Comparison of ENCODE assay signal across 8 cellular contexts in the genomic region with DNA sequence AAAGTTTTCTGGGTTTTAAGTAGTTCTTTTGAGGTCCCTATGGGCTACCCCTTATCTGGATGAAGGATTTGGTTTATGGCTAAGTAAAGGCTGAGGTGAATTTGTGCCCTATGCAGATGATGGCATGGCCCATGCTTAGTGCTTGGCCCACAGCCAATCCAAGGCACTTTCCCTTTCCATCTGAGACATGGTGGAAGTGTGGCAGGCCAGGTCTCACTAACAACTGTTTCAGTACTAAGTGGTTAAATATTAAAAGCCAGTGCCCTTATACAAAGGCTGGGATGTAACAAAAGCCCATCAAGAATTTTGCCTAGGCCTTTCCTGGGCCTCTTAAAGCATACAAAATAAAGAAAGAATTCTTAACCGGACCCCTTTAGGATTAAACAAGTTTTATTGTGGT. TPM values are rescaled to one million over a fixed set of nuclear protein-coding genes. Genes with fewer than 3 reads are reported as not detected.
DNase-seq lines count a peak whose midpoint lies in the region; ATAC-seq and TF ChIP-seq lines count a peak whose summit lies in the region.
"Not testable (repeated sequence)": the region's sequence is repeated elsewhere in the genome, so short reads cannot be mapped to it uniquely, and the experiment has no call there.

No MANE protein-coding gene starts in this region.

- not testable (repeated sequence) for H4K20me1 ChIP-seq in hepatocyte (ENCODE audit: insufficient read depth, poor library complexity, severe bottlenecking)

- not testable (repeated sequence) for H3K4me2 ChIP-seq in hepatocyte

- peaks cover 13% of the 10 kb centered on the region for H3K4me1 ChIP-seq in hepatocyte (ENCODE audit: insufficient read depth)
- not testable (repeated sequence) for H3K4me1 ChIP-seq in mucosa of descending colon (ENCODE audit: low read depth); sigmoid colon

- not testable (repeated sequence) for H3K4me3 ChIP-seq in hepatocyte, mucosa of descending colon, sigmoid colon

- POLR2A ChIA-PET in activated CD8-positive, alpha-beta T cell treated with anti-CD3 and anti-CD28 coated beads for 36 hours (lab: Charles Lee) = not testable (repeated sequence)

- H3K4me3 Mint-ChIP-seq in activated CD8-positive, alpha-beta T cell treated with anti-CD3 and anti-CD28 coated beads for 36 hours = not testable (repeated sequence)

- not testable (repeated sequence) for H3K9me3 ChIP-seq in hepatocyte (ENCODE audit: low read depth); mucosa of descending colon; sigmoid colon

- H3K36me3 ChIP-seq in hepatocyte (replicated peaks; ENCODE audit: insufficient read depth, low read depth); mucosa of descending colon (ENCODE audit: low read depth); sigmoid colon: not testable (repeated sequence)

- not testable (repeated sequence) for H3K9me2 ChIP-seq in hepatocyte (replicated peaks; ENCODE audit: insufficient read depth)

- not testable (repeated sequence) for H3K27me3 Mint-ChIP-seq in activated CD8-positive, alpha-beta T cell treated with anti-CD3 and anti-CD28 coated beads for 36 hours

- DNase-seq in ACHN (peak; percentile 5), Daoy (ENCODE audit: low read depth) (peak; percentile 10), NCI-H2029 (lab: John Stamatoyannopoulos, UW) (peak; percentile 16), RPMI7951 (ENCODE audit: low read depth) (peak; percentile 7), hepatocyte (ENCODE audit: low spot score) (peak; percentile 35), mucosa of descending colon (peak; percentile 38 to 55 (median 52))
- peak; percentile 10 for DNase-seq in activated CD8-positive, alpha-beta T cell treated with anti-CD3 and anti-CD28 coated beads for 36 hours
- DNase-seq in sigmoid colon = not testable (repeated sequence)

- H3K27ac ChIP-seq in hepatocyte (peak overlapping the region; percentile 92), sigmoid colon (peak overlapping the region in 3 of 4 donors; percentile 84 to 90 (median 89))

- TF ChIP-seq EP300 in sigmoid colon (IDR thresholded peaks at IDR 0.05) = not testable (repeated sequence)

- H2AFZ ChIP-seq in hepatocyte = not testable (repeated sequence)

- intact Hi-C loops in activated CD8-positive, alpha-beta T cell treated with anti-CD3 and anti-CD28 coated beads for 36 hours (cut with micrococcal nuclease); mucosa of descending colon (cut with DNase I, micrococcal nuclease): not testable (repeated sequence)
- intact Hi-C loops in sigmoid colon (cut with DNase I) = loop anchor here (10.0 kb wide), 1 partner anchor 54 kb away; no protein-coding TSS in a partner anchor

- H3K79me2 ChIP-seq in hepatocyte = peaks cover 14% of the 10 kb centered on the region

- not testable (repeated sequence) for H3K27me3 ChIP-seq in hepatocyte, sigmoid colon

- in situ Hi-C loops in ACHN (cut with HindIII; ENCODE audit: low pct_ligation_motif_present, low pct_unique_long_range_greater_than_20kb, low sequenced_read_pairs) = not testable (repeated sequence)

- TF ChIP-seq CTCF in activated CD8-positive, alpha-beta T cell treated with anti-CD3 and anti-CD28 coated beads for 36 hours (IDR thresholded peaks at IDR 0.05); hepatocyte (IDR thresholded peaks at IDR 0.05; ENCODE audit: poor library complexity); mucosa of descending colon (IDR thresholded peaks at IDR 0.05); sigmoid colon (IDR thresholded peaks at IDR 0.05): not testable (repeated sequence)

- 12% methylated on average over 1 of the region's 1 CpG for WGBS in hepatocyte (ENCODE audit: low lambda C conversion rate, missing lambda C conversion rate)
- WGBS in sigmoid colon, 2 donors = 29 to 62% methylated on average over 1 of the region's 1 CpG

- H3K27ac Mint-ChIP-seq in activated CD8-positive, alpha-beta T cell treated with anti-CD3 and anti-CD28 coated beads for 36 hours = peak overlapping the region; percentile 42

- CTCF ChIA-PET in activated CD8-positive, alpha-beta T cell treated with anti-CD3 and anti-CD28 coated beads for 36 hours (lab: Charles Lee) = not testable (repeated sequence)

- not testable (repeated sequence) for H3K9me3 Mint-ChIP-seq in activated CD8-positive, alpha-beta T cell treated with anti-CD3 and anti-CD28 coated beads for 36 hours

- not testable (repeated sequence) for H3K36me3 Mint-ChIP-seq in activated CD8-positive, alpha-beta T cell treated with anti-CD3 and anti-CD28 coated beads for 36 hours (ENCODE audit: low read depth)

- not testable (repeated sequence) for H3K4me1 Mint-ChIP-seq in activated CD8-positive, alpha-beta T cell treated with anti-CD3 and anti-CD28 coated beads for 36 hours (ENCODE audit: low read depth)

- ATAC-seq in activated CD8-positive, alpha-beta T cell treated with anti-CD3 and anti-CD28 coated beads for 36 hours = not testable (repeated sequence)
- peak; percentile 13 for ATAC-seq in mucosa of descending colon

- not testable (repeated sequence) for TF ChIP-seq POLR2A in sigmoid colon (IDR thresholded peaks at IDR 0.05)

RNA-seq across cellular contexts. Expression of a gene that starts 1.7 kb away (rescaled TPM):
- total RNA-seq in Daoy (2014; rRNA removed; shearing (Covaris generic)) = 10.6 and 11.8 TPM in 2 replicates
- total RNA-seq in RPMI7951 (2014; rRNA removed; shearing (Covaris generic)) = 13.3 and 14.4 TPM in 2 replicates
- total RNA-seq in activated CD8-positive, alpha-beta T cell treated with anti-CD3 and anti-CD28 coated beads for 36 hours = 10 to 100 TPM; 28.8 to 31.1 TPM
- 45.8 and 50.2 TPM in 2 replicates for total RNA-seq in hepatocyte
- 40.4 and 41.5 TPM in 2 replicates for polyA plus RNA-seq in hepatocyte
- total RNA-seq in mucosa of descending colon = 10 to 100 TPM; 20.8 to 22.2 (median 21.3) TPM
- total RNA-seq in sigmoid colon = 10 to 100 TPM; 10.8 to 54.2 (median 13.1) TPM
- polyA plus RNA-seq in sigmoid colon = 10 to 100 TPM; 11.3 to 27.9 (median 11.4) TPM
